9 cellular contexts compared by ENCODE assay signal in the genomic region with DNA sequence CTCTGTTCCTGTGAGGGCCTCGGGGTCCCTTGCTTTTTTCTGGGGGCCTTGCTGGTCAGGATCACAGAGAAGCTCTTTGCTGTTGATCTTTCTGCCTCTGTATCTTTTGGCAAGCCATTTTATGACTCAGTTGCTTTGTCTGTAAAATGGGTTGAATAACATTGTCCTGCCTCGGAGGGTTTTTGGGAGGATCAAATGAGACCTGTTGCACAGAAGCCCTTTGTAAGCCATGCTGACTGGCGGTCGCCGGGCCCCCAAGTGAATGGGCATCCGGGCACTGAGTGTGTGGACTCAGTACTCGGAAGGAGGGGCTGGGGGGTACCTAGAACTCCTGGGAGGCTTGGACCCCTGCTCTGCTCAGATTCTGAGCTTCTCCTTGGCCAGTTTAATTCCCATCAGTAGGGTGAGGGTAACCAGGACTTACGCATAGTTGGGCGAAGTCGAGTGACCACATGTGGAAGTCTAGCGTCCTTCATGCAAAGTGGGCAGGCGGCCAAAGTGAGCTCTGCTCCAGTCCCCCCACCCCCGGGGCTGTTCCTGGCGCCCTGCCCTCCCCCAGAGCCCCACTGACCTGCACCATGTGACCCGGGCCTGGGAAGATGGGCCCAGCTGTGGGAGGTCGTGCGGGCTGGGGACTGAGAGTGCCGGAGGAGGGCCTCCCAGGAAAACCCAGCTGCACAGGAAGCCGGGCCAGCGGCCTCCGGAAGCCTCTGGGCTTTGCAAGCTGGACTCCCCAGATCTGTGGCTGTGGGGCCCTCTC.
A peak's percentile ranks its signal among the peaks of the same experiment; 100 is the strongest.
DNase-seq lines count a peak whose midpoint lies in the region; ATAC-seq, FAIRE-seq and TF ChIP-seq lines count a peak whose summit lies in the region.
"Had no signal": no experiment of that assay in that cellular context is flagged by ENCODE, and none has a peak within 500 bp of the region (broad histone marks: within the 10 kb centered on the region; RNA-seq: fewer than 3 reads in every experiment).

No MANE protein-coding gene starts in this region.

- no peak for FAIRE-seq in HTR-8/SVneo (lab: Jason Lieb, UNC)

- H2AFZ ChIP-seq in mammary epithelial cell (ENCODE audit: low read depth, low read length) = no peak overlapping the region

- no peaks in the 10 kb centered on the region for H3K27me3 ChIP-seq in mammary epithelial cell (ENCODE audit: insufficient read depth, low read length)

- DNase-seq in HTR-8/SVneo (ENCODE audit: insufficient read length, low spot score) (peak; percentile 55), mammary epithelial cell (no peak), left colon (peak; percentile 83 to 87), substantia nigra (lab: John Stamatoyannopoulos, UW) (peak in 48 of 49 donors; percentile 21 to 97 (median 59)), KG1 (lab: John Stamatoyannopoulos, UW) (no peak), NCI-H2227 treated with DMSO at 0.1 percent for 48 hours (lab: John Stamatoyannopoulos, UW) (no peak)

- H3K79me2 ChIP-seq in mammary epithelial cell (ENCODE audit: insufficient read depth, low read length) = peaks cover 96% of the 10 kb centered on the region

- dilution Hi-C loops in mammary epithelial cell (cut with HindIII; ENCODE audit: low sequenced_read_pairs) = loop anchor here (5.0 kb wide), 4 partner anchors 37 to 137 kb away; no protein-coding TSS in a partner anchor

- no peaks in the 10 kb centered on the region for H3K9me3 ChIP-seq in mammary epithelial cell (replicated peaks; ENCODE audit: insufficient read depth, low read length)

- no peak overlapping the region for H3K4me2 ChIP-seq in mammary epithelial cell (ENCODE audit: insufficient read depth, low read depth, low read length)

- no TSS peak for BruUV-seq in mammary epithelial cell (replicated peaks; lab: Mats Ljungman, UMichigan)

- H3K36me3 ChIP-seq in mammary epithelial cell (ENCODE audit: insufficient read depth, low read length) = peaks cover 2% of the 10 kb centered on the region

- intact Hi-C loops in mammary epithelial cell (cut with micrococcal nuclease) (no loop called here), left colon (cut with DNase I, micrococcal nuclease) (loop anchor here in 1 of 2 donors (10.0 kb wide), 1 partner anchor 50 kb away; no protein-coding TSS in a partner anchor)

- no peak overlapping the region for H3K9ac ChIP-seq in mammary epithelial cell (ENCODE audit: insufficient read depth, low read length)

- H3K4me1 ChIP-seq in mammary epithelial cell (ENCODE audit: insufficient read depth, low read length) = peaks cover 98% of the 10 kb centered on the region

- in situ Hi-C loops in mammary epithelial cell (cut with MboI; ENCODE audit: low sequenced_read_pairs in 2 of 2) = loop anchor here in 1 of 2 donors (5.0 to 10.0 kb wide), 3 partner anchors 48 to 100 kb away; no protein-coding TSS in a partner anchor

- peaks cover 6% of the 10 kb centered on the region for H4K20me1 ChIP-seq in mammary epithelial cell (ENCODE audit: insufficient read depth, low read length)

- H3K27ac ChIP-seq in mammary epithelial cell (ENCODE audit: insufficient read depth, low read depth, low read length) (peak overlapping the region; percentile 13), substantia nigra (ENCODE audit: low read depth, low read length, poor library complexity, severe bottlenecking) (peak overlapping the region; percentile 59)
- H3K27ac ChIP-seq: HL-60 had no signal

- CTCF ChIA-PET in mammary epithelial cell (lab: Charles Lee; ENCODE audit: low non-redundant PET) = no interaction called here

- ATAC-seq in left colon = peak; percentile 12
- no peak for ATAC-seq in GM19395 (IDR thresholded peaks at IDR 0.05; ENCODE audit: unreplicated experiment)
- ATAC-seq in GM18861 (IDR thresholded peaks at IDR 0.05; ENCODE audit: unreplicated experiment) = no peak

- TF ChIP-seq CTCF in mammary epithelial cell (conservative IDR thresholded peaks at IDR 0.05 in 1 of 2, IDR thresholded peaks at IDR 0.05 in 1 of 2; ENCODE audit: extremely low read depth in 1 of 2, insufficient read depth in 1 of 2, low read depth in 1 of 2, low read length in 2 of 2) = no peak

- H3K4me3 ChIP-seq in mammary epithelial cell (replicated peaks in 1 of 3; ENCODE audit: insufficient read depth in 1 of 3, low read depth in 2 of 3, low read length in 3 of 3) = no peak overlapping the region

- WGBS in mammary epithelial cell (ENCODE audit: low coverage, missing lambda C conversion rate) = 67% methylated on average over 18 of the region's 21 CpGs

Comparison
In these comparisons a context has a peak if more than half of its experiments do, and no peak if none do; other contexts are left out.
1. DNase-seq: peak in HTR-8/SVneo (single experiment), left colon (2 of 2) and substantia nigra (48 of 49); none in mammary epithelial cell (single experiment), KG1 (single experiment) and NCI-H2227 treated with DMSO at 0.1 percent for 48 hours (single experiment).